In genomic region chr14:51020024-51020710, GRCh38 we compare ENCODE assay signal across 13 cellular contexts.
A peak's percentile ranks its signal among the peaks of the same experiment; 100 is the strongest.
DNase-seq lines count a peak whose midpoint lies in the region; TF ChIP-seq lines count a peak whose summit lies in the region.
"Had no signal": no experiment of that assay in that cellular context is flagged by ENCODE, and none has a peak within 500 bp of the region (broad histone marks: within the 10 kb centered on the region; RNA-seq: fewer than 3 reads in every experiment).

No MANE protein-coding gene starts in this region.

- no peak for TF ChIP-seq POLR2A in tibial nerve (IDR thresholded peaks at IDR 0.05)

- H3K9me3 ChIP-seq in cardiac muscle cell (ENCODE audit: low read depth) (no peaks in the 10 kb centered on the region), tibial nerve (no peaks in the 10 kb centered on the region)

- no peak overlapping the region for H3K23ac ChIP-seq in mesendoderm (ENCODE audit: low read length)

- H3K4me1 ChIP-seq in cardiac muscle cell (ENCODE audit: low read depth) (peaks cover 32% of the 10 kb centered on the region), mesendoderm (ENCODE audit: control insufficient read depth, low read depth, low read length) (no peaks in the 10 kb centered on the region), tibial nerve (peaks cover 0 to 53% (median 13%) of the 10 kb centered on the region in 4 donors)

- no peak overlapping the region for H2BK120ac ChIP-seq in mesendoderm (ENCODE audit: low read depth, low read length)

- intact Hi-C loops in cardiac septum (cut with DNase I) = no loop called here
- intact Hi-C loops in activated CD4-positive, alpha-beta T cell treated with anti-CD3 and anti-CD28 coated beads, Interleukin-2, amount 10 ng/mL, durations not matched to agents 24 days and 14 days (cut with micrococcal nuclease) = no loop called here

- no peak for TF ChIP-seq CTCF in cardiac muscle cell (IDR thresholded peaks at IDR 0.05; ENCODE audit: low read depth, low read length)
- TF ChIP-seq CTCF in brain (conservative IDR thresholded peaks at IDR 0.05) = no peak
- TF ChIP-seq CTCF in tibial nerve (IDR thresholded peaks at IDR 0.05) = no peak

- H3K4ac ChIP-seq in mesendoderm (ENCODE audit: low read depth, low read length) = no peak overlapping the region

- no CpG with 5 or more reads among the region's 11 CpGs for WGBS in mesendoderm (ENCODE audit: extremely low coverage, insufficient coverage, low lambda C conversion rate)
- 57 to 61% methylated on average over 11 of the region's 11 CpGs for WGBS in tibial nerve, 2 donors

- peak overlapping the region; percentile 77 for H3K27ac ChIP-seq in cardiac muscle cell
- H3K27ac ChIP-seq in mesendoderm (ENCODE audit: low read depth, low read length) = no peak overlapping the region
- H3K27ac ChIP-seq in tibial nerve = peak overlapping the region in 3 of 4 donors; percentile 37 to 74 (median 74)
- H3K27ac ChIP-seq: SK-N-MC had no signal

- DNase-seq in cardiac muscle cell (ENCODE audit: low read depth in 1 of 2, low spot score in 1 of 2) (peak; percentile 27 to 51), cardiac septum (ENCODE audit: low spot score) (no peak), mesendoderm (peak; percentile 45), tibial nerve (ENCODE audit: low spot score in 2 of 2) (no peak), NCI-H2081 (lab: John Stamatoyannopoulos, UW) (no peak), NCI-H1048 (lab: John Stamatoyannopoulos, UW) (no peak)
- no peak for DNase-seq in activated CD4-positive, alpha-beta T cell treated with anti-CD3 and anti-CD28 coated beads, Interleukin-2, amount 10 ng/mL, durations not matched to agents 24 days and 14 days
- DNase-seq: activated gamma-delta T cell, Kasumi-1, NCI-H524 had no signal

- no peak overlapping the region for H3K4me3 ChIP-seq in cardiac muscle cell
- no peak overlapping the region for H3K4me3 ChIP-seq in mesendoderm (ENCODE audit: low read length)
- H3K4me3 ChIP-seq in tibial nerve = no peak overlapping the region
- H3K4me3 ChIP-seq: SK-N-MC had no signal

- H3K4me2 ChIP-seq in mesendoderm (ENCODE audit: low read length) = no peak overlapping the region

- H3K9me3 Mint-ChIP-seq in brain = peaks cover 0 to 12% (median 0%) of the 10 kb centered on the region in 5 experiments
- H3K9me3 Mint-ChIP-seq in activated CD4-positive, alpha-beta T cell treated with anti-CD3 and anti-CD28 coated beads, Interleukin-2, amount 10 ng/mL, durations not matched to agents 24 days and 14 days = no peaks in the 10 kb centered on the region
- H3K9me3 Mint-ChIP-seq: dendritic cell treated with granulocyte-macrophage colony-stimulating factor and Interleukin-4, amounts not matched to agents 40 ng/mL and 50 ng/mL, for 4 days had no signal

- H2BK5ac ChIP-seq in mesendoderm (ENCODE audit: low read length) = no peak overlapping the region

- H3K36me3 Mint-ChIP-seq in brain = peaks cover 50% of the 10 kb centered on the region
- no peaks in the 10 kb centered on the region for H3K36me3 Mint-ChIP-seq in activated CD4-positive, alpha-beta T cell treated with anti-CD3 and anti-CD28 coated beads, Interleukin-2, amount 10 ng/mL, durations not matched to agents 24 days and 14 days (ENCODE audit: low read depth)

- TF ChIP-seq EP300 in tibial nerve (IDR thresholded peaks at IDR 0.05) = no peak

- H4K5ac ChIP-seq in mesendoderm (ENCODE audit: low read length) = no peak overlapping the region

- no peak overlapping the region for H2AK5ac ChIP-seq in mesendoderm (ENCODE audit: low read length)

- H3K79me2 ChIP-seq in mesendoderm (ENCODE audit: control insufficient read depth, insufficient read depth, low read length) = no peaks in the 10 kb centered on the region

- H2BK15ac ChIP-seq in mesendoderm (replicated peaks; ENCODE audit: low read depth) = no peak overlapping the region

- H3K18ac ChIP-seq in mesendoderm (ENCODE audit: low read length) = no peak overlapping the region

- peaks cover 59% of the 10 kb centered on the region for H3K4me1 Mint-ChIP-seq in brain
- H3K4me1 Mint-ChIP-seq in activated CD4-positive, alpha-beta T cell treated with anti-CD3 and anti-CD28 coated beads, Interleukin-2, amount 10 ng/mL, durations not matched to agents 24 days and 14 days = no peaks in the 10 kb centered on the region

- H3K9ac ChIP-seq in mesendoderm (ENCODE audit: low read length) = no peak overlapping the region

- H3K27me3 ChIP-seq in cardiac muscle cell (no peaks in the 10 kb centered on the region), mesendoderm (ENCODE audit: insufficient read depth, low read length, poor library complexity) (no peaks in the 10 kb centered on the region), tibial nerve (no peaks in the 10 kb centered on the region)

- H3K27ac Mint-ChIP-seq in brain = peak overlapping the region in 4 of 5 experiments; percentile 65 to 94 (median 90)
- H3K27ac Mint-ChIP-seq in activated CD4-positive, alpha-beta T cell treated with anti-CD3 and anti-CD28 coated beads, Interleukin-2, amount 10 ng/mL, durations not matched to agents 24 days and 14 days = no peak overlapping the region
- H3K27ac Mint-ChIP-seq: dendritic cell treated with granulocyte-macrophage colony-stimulating factor and Interleukin-4, amounts not matched to agents 40 ng/mL and 50 ng/mL, for 4 days had no signal

- H3K4me3 Mint-ChIP-seq in brain = peak overlapping the region in 2 of 5 experiments; percentile 1 to 16
- no peak overlapping the region for H3K4me3 Mint-ChIP-seq in activated CD4-positive, alpha-beta T cell treated with anti-CD3 and anti-CD28 coated beads, Interleukin-2, amount 10 ng/mL, durations not matched to agents 24 days and 14 days
- H3K4me3 Mint-ChIP-seq: dendritic cell treated with granulocyte-macrophage colony-stimulating factor and Interleukin-4, amounts not matched to agents 40 ng/mL and 50 ng/mL, for 4 days had no signal

- no peak overlapping the region for H4K8ac ChIP-seq in mesendoderm (ENCODE audit: low read depth, low read length)

- H3K56ac ChIP-seq in mesendoderm (ENCODE audit: low read length) = no peak overlapping the region

- H3K27me3 Mint-ChIP-seq in brain = no peaks in the 10 kb centered on the region
- peaks cover 4% of the 10 kb centered on the region for H3K27me3 Mint-ChIP-seq in activated CD4-positive, alpha-beta T cell treated with anti-CD3 and anti-CD28 coated beads, Interleukin-2, amount 10 ng/mL, durations not matched to agents 24 days and 14 days
- H3K27me3 Mint-ChIP-seq: dendritic cell treated with granulocyte-macrophage colony-stimulating factor and Interleukin-4, amounts not matched to agents 40 ng/mL and 50 ng/mL, for 4 days had no signal

- H3K36me3 ChIP-seq in cardiac muscle cell (no peaks in the 10 kb centered on the region), mesendoderm (ENCODE audit: control insufficient read depth, insufficient read depth, low read length) (no peaks in the 10 kb centered on the region), tibial nerve (no peaks in the 10 kb centered on the region)

- no peaks in the 10 kb centered on the region for H3K79me1 ChIP-seq in mesendoderm (ENCODE audit: low read length)

Comparison
In these comparisons a context has a peak if more than half of its experiments do, and no peak if none do; other contexts are left out.
1. DNase-seq: peak in cardiac muscle cell (2 of 2) and mesendoderm (single experiment); none in cardiac septum (single experiment), tibial nerve (0 of 2), NCI-H2081 (0 of 2), NCI-H1048 (single experiment) and activated CD4-positive, alpha-beta T cell treated with anti-CD3 and anti-CD28 coated beads, Interleukin-2, amount 10 ng/mL, durations not matched to agents 24 days and 14 days (single experiment).